17 cellular contexts compared by ENCODE assay signal in the genomic region with DNA sequence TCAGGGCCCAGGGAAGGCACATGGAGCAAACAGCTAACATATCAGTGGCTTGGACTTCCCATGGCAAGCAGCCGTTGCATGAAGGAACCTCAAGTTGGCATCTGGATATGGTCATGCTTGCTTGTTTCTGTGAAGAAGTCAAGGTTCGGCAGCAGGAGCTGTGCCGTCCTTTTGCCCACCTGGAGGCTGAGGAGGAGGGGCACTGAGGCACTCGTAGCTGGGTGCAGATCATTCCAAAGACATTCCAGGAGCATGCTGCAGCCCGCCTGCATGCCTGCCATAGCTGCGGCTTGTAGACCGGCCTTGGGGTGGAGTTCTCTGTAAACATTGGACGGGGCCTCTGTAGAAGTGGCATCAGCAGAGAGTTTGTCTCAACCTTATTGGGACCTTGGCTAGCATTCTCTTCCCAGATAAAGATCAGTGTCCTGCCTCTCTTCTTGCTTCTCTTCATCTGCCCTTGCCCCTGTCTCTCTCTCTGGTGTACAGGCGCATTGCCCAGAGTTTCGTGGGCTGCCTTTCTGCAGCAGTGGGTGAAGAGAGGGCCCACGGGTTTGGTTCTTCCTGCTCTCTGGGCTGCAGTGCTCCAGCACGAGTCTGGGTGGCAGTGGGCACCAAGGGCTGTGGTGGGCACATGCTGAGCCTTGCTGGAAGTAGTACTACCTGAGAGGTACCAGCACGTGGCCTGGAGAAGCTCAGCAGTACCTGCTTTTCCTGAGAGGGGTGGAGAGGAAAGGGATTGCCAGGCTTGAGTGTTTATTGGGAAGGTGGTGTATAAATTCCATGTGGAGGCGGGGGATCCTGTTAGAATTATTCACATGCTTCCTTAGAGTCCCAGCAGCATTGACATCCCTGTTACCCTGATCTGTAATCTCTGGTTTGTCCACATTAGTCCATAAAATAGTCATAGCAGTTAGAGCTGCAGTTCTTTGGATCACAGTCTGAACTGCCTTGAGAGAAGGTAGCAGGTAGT. TPM values are rescaled to one million over a fixed set of nuclear protein-coding genes. Genes with fewer than 3 reads are reported as not detected.
DNase-seq lines count a peak whose midpoint lies in the region; ATAC-seq, FAIRE-seq and TF ChIP-seq lines count a peak whose summit lies in the region.
"Had no signal": no experiment of that assay in that cellular context is flagged by ENCODE, and none has a peak within 500 bp of the region (broad histone marks: within the 10 kb centered on the region; RNA-seq: fewer than 3 reads in every experiment).

No MANE protein-coding gene starts in this region.

- no peaks in the 10 kb centered on the region for H3K27me3 Mint-ChIP-seq in chondrocyte (ENCODE audit: low read depth)
- H3K27me3 Mint-ChIP-seq: activated CD4-positive, alpha-beta T cell treated with anti-CD3 and anti-CD28 coated beads, Interleukin-2, amount 10 ng/mL, durations not matched to agents 24 days and 14 days; brain had no signal

- peaks cover 43% of the 10 kb centered on the region for H3K4me1 Mint-ChIP-seq in chondrocyte (ENCODE audit: low read depth)

- H2AK5ac ChIP-seq in IMR-90 (ENCODE audit: low read depth, low read length) (peak overlapping the region; percentile 63; the same call in 1 of the 2 replicates), mesenchymal stem cell (ENCODE audit: low read length, severe bottlenecking) (peak overlapping the region; percentile 91)

- H4K91ac ChIP-seq in IMR-90 (ENCODE audit: insufficient read depth, low read depth, low read length) (peak overlapping the region; percentile 92), mesenchymal stem cell (ENCODE audit: low read length) (peak overlapping the region; percentile 87)

- peak overlapping the region; percentile 84 for H2AK9ac ChIP-seq in IMR-90 (replicated peaks; ENCODE audit: low read depth, low read length, poor library complexity)

- POLR2A ChIA-PET in AG04449 (lab: Yijun Ruan, JAX) = interaction anchor here (0.5 to 1.6 kb wide), 5 partner anchors 29 to 247 kb away, joined by 3 to 7 read pairs (median 3); partner anchors contain the start of gene PLXNA1
- POLR2A ChIA-PET in IMR-90 (lab: Charles Lee; ENCODE audit: unreplicated experiment) = interaction anchor here (0.6 to 1.4 kb wide), 2 partner anchors 89 to 97 kb away, joined by 4 to 8 read pairs; no protein-coding TSS in a partner anchor

- H2BK5ac ChIP-seq in IMR-90 (ENCODE audit: low read depth, low read length, poor library complexity, severe bottlenecking) (peak overlapping the region; percentile 80), mesenchymal stem cell (ENCODE audit: low read depth, low read length, poor library complexity, severe bottlenecking) (no peak overlapping the region)

- peak overlapping the region; percentile 59 to 95 for H2BK12ac ChIP-seq in mesenchymal stem cell (ENCODE audit: low read length in 2 of 2)

- ATAC-seq in IMR-90 (ENCODE audit: low read depth) (peak; percentile 84), HG02973 (IDR thresholded peaks at IDR 0.05; ENCODE audit: unreplicated experiment) (no peak)

- no peaks in the 10 kb centered on the region for H3K9me3 Mint-ChIP-seq in chondrocyte (ENCODE audit: low read depth)
- H3K9me3 Mint-ChIP-seq: activated CD4-positive, alpha-beta T cell treated with anti-CD3 and anti-CD28 coated beads, Interleukin-2, amount 10 ng/mL, durations not matched to agents 24 days and 14 days; brain had no signal

- peaks cover 3 to 10% of the 10 kb centered on the region in 2 experiments; a peak in 3 of 4 replicates for H3K79me1 ChIP-seq in IMR-90 (ENCODE audit: low read depth in 1 of 2, low read length in 2 of 2)
- peaks cover 21% of the 10 kb centered on the region for H3K79me1 ChIP-seq in mesenchymal stem cell (replicated peaks; ENCODE audit: low read length, poor library complexity, severe bottlenecking)

- H3K4me3 ChIP-seq in AG04449 (ENCODE audit: low read depth, low read length) (no peak overlapping the region), IMR-90 (ENCODE audit: insufficient read depth, low read depth, low read length) (no peak overlapping the region), mesenchymal stem cell (ENCODE audit: insufficient read depth in 1 of 2, low read depth in 1 of 2, low read length in 2 of 2) (no peak overlapping the region)
- H3K4me3 ChIP-seq: A549, spleen, thyroid gland had no signal

- H2AFZ ChIP-seq in IMR-90 (replicated peaks; ENCODE audit: low read length, poor library complexity) (peak overlapping the region; percentile 73), mesenchymal stem cell (ENCODE audit: low read depth, low read length) (no peak overlapping the region)

- peak overlapping the region; percentile 62 for H3K27ac Mint-ChIP-seq in chondrocyte (ENCODE audit: unreplicated experiment)
- H3K27ac Mint-ChIP-seq: activated CD4-positive, alpha-beta T cell treated with anti-CD3 and anti-CD28 coated beads, Interleukin-2, amount 10 ng/mL, durations not matched to agents 24 days and 14 days had no signal

- H2BK15ac ChIP-seq in IMR-90 (ENCODE audit: low read depth, low read length) (peak overlapping the region; percentile 76; the same call in 1 of the 3 replicates), mesenchymal stem cell (ENCODE audit: low read depth, poor library complexity, severe bottlenecking) (no peak overlapping the region)

- in situ Hi-C loops in IMR-90 (cut with MboI; ENCODE audit: low sequenced_read_pairs) = loop anchor here (5.0 to 10.0 kb wide), 2 partner anchors 229 to 701 kb away; partner anchors contain the start of gene PLXNA1

- H3K27ac ChIP-seq in IMR-90 (ENCODE audit: insufficient read depth, low read length) = peak overlapping the region; percentile 54
- H3K27ac ChIP-seq in mesenchymal stem cell (ENCODE audit: low read length, poor library complexity, severe bottlenecking) = peak overlapping the region; percentile 61
- H3K27ac ChIP-seq: spleen, thyroid gland had no signal

- H4K8ac ChIP-seq in IMR-90 (ENCODE audit: low read depth in 2 of 2, low read length in 2 of 2) (peak overlapping the region; percentile 54 to 78; a peak in 3 of 4 replicates), mesenchymal stem cell (ENCODE audit: low read length) (peak overlapping the region; percentile 36)

- H3K18ac ChIP-seq in IMR-90 (ENCODE audit: low read depth, low read length) (peak overlapping the region; percentile 75), mesenchymal stem cell (ENCODE audit: low read depth in 1 of 2, low read length in 2 of 2) (peak overlapping the region; percentile 67)

- H3K4me2 ChIP-seq in IMR-90 (ENCODE audit: low read depth, low read length) (peak overlapping the region; percentile 50), mesenchymal stem cell (ENCODE audit: low read length, poor library complexity, severe bottlenecking) (no peak overlapping the region)
- H3K4me2 ChIP-seq: A549 had no signal

- H3K14ac ChIP-seq in IMR-90 (replicated peaks; ENCODE audit: low read depth, low read length) = peak overlapping the region; percentile 65
- peak overlapping the region in 1 of 2 experiments; percentile 35 for H3K14ac ChIP-seq in mesenchymal stem cell (ENCODE audit: low read length in 2 of 2)

- no peaks in the 10 kb centered on the region for H4K20me1 ChIP-seq in IMR-90 (ENCODE audit: insufficient read depth, low read length)

- H3K27me3 ChIP-seq in IMR-90 (ENCODE audit: control insufficient read depth, insufficient read depth, low read length) (no peaks in the 10 kb centered on the region), mesenchymal stem cell (ENCODE audit: control insufficient read depth in 1 of 2, insufficient read depth in 1 of 2, low read length in 2 of 2) (no peaks in the 10 kb centered on the region)
- H3K27me3 ChIP-seq: spleen, thyroid gland had no signal

- TF ChIP-seq CTCF in AG04449 (IDR thresholded peaks at IDR 0.05; ENCODE audit: insufficient read depth, low read length, missing control alignments) (no peak), IMR-90 (conservative IDR thresholded peaks at IDR 0.05; ENCODE audit: low read depth, low read length) (no peak), chondrocyte (IDR thresholded peaks at IDR 0.05) (peak; percentile 27)

- intact Hi-C loops in IMR-90 (cut with micrococcal nuclease) = loop anchor here (1.0 to 5.0 kb wide), 4 partner anchors 75 to 231 kb away; partner anchors contain the start of gene CHST13

- BruUV-seq in IMR-90 (replicated peaks; lab: Mats Ljungman, UMichigan) = no TSS peak

- peak overlapping the region; percentile 91 for H4K5ac ChIP-seq in IMR-90 (ENCODE audit: low read depth, low read length)

- TF ChIP-seq POLR2A in IMR-90 (IDR thresholded peaks at IDR 0.05; ENCODE audit: low read depth, low read length) = no peak

- no peaks in the 10 kb centered on the region for H3K9me3 ChIP-seq in IMR-90 (ENCODE audit: control insufficient read depth, insufficient read depth, low read length)
- H3K9me3 ChIP-seq in mesenchymal stem cell (ENCODE audit: control insufficient read depth, low read length) = no peaks in the 10 kb centered on the region
- H3K9me3 ChIP-seq: A549, spleen, thyroid gland had no signal

- H3K36me3 ChIP-seq in IMR-90 (ENCODE audit: control insufficient read depth, insufficient read depth, low read length) (no peaks in the 10 kb centered on the region), mesenchymal stem cell (ENCODE audit: control insufficient read depth in 1 of 2, insufficient read depth in 2 of 2, low read depth in 1 of 2, low read length in 2 of 2) (no peaks in the 10 kb centered on the region)
- H3K36me3 ChIP-seq: spleen, thyroid gland had no signal

- peaks cover 17% of the 10 kb centered on the region for H3K4me1 ChIP-seq in IMR-90 (ENCODE audit: control insufficient read depth, insufficient read depth, low read length)
- H3K4me1 ChIP-seq in mesenchymal stem cell (ENCODE audit: control insufficient read depth, insufficient read depth, low read depth, low read length) = peaks cover 21% of the 10 kb centered on the region
- H3K4me1 ChIP-seq: thyroid gland had no signal

- no peak overlapping the region; the same call in 1 of the 2 replicates for H3K56ac ChIP-seq in IMR-90 (ENCODE audit: extremely low read depth, insufficient read depth, low read length)

- peak overlapping the region; percentile 88 for H2BK120ac ChIP-seq in IMR-90 (ENCODE audit: low read depth, low read length)
- H2BK120ac ChIP-seq in mesenchymal stem cell (ENCODE audit: low read depth, low read length) = peak overlapping the region; percentile 51

- H3K9ac ChIP-seq in IMR-90 (ENCODE audit: low read depth, low read length) (no peak overlapping the region), mesenchymal stem cell (ENCODE audit: low read length) (no peak overlapping the region)

- H3K23ac ChIP-seq in IMR-90 (ENCODE audit: low read depth, low read length) = peak overlapping the region; percentile 74
- H3K23ac ChIP-seq in mesenchymal stem cell (ENCODE audit: low read length in 2 of 2) = no peak overlapping the region

- 0 out of 2 replicates have a peak, but pooled peaks have one; percentile 20 for TF ChIP-seq RAD21 in IMR-90 (IDR thresholded peaks at IDR 0.05; ENCODE audit: low read length)

- no peak for FAIRE-seq in frontal cortex (lab: Jason Lieb, UNC)
- FAIRE-seq: A549, GM12891 had no signal

- no peaks in the 10 kb centered on the region for H3K36me3 Mint-ChIP-seq in chondrocyte (ENCODE audit: low read depth)

- H3K4me3 Mint-ChIP-seq in chondrocyte (ENCODE audit: unreplicated experiment) = no peak overlapping the region
- H3K4me3 Mint-ChIP-seq: activated CD4-positive, alpha-beta T cell treated with anti-CD3 and anti-CD28 coated beads, Interleukin-2, amount 10 ng/mL, durations not matched to agents 24 days and 14 days; brain had no signal

- dilution Hi-C loops in IMR-90 (cut with HindIII; ENCODE audit: low sequenced_read_pairs, unreplicated experiment) = no loop called here

- peaks cover 10% of the 10 kb centered on the region; the same call in 1 of the 2 replicates for H3K9me1 ChIP-seq in IMR-90 (ENCODE audit: insufficient read depth, low read length)

- H3K4ac ChIP-seq in IMR-90 (ENCODE audit: low read depth, low read length) = peak overlapping the region; percentile 91
- peak overlapping the region in 1 of 2 experiments; percentile 12 for H3K4ac ChIP-seq in mesenchymal stem cell (ENCODE audit: low read depth in 1 of 2, low read length in 2 of 2)

- peak overlapping the region; percentile 82 for H2BK20ac ChIP-seq in IMR-90 (ENCODE audit: low read depth, low read length)

- CTCF ChIA-PET in AG04449 (lab: Yijun Ruan, JAX) = interaction anchor here (0.6 to 13.9 kb wide), 39 partner anchors 10 to 793 kb away, joined by 3 to 211 read pairs (median 5); partner anchors contain the start of gene PLXNA1
- CTCF ChIA-PET in IMR-90 (lab: Yijun Ruan, JAX) = interaction anchor here (0.6 to 2.6 kb wide), 11 partner anchors 10 to 795 kb away, joined by 3 to 14 read pairs (median 3); partner anchors contain the start of gene PLXNA1

- 68% methylated on average over 7 of the region's 14 CpGs; no CpG with 5 or more reads in 1 of the 2 experiments for WGBS in IMR-90 (ENCODE audit: extremely low coverage in 2 of 2, insufficient read length in 1 of 2), 2 experiments
- 63% methylated on average over 13 of the region's 14 CpGs for WGBS in mesenchymal stem cell

- peak; percentile 19 for DNase-seq in AG04449 (ENCODE audit: low read depth, low spot score)
- peak; percentile 63 for DNase-seq in IMR-90
- no peak for DNase-seq in chondrocyte (ENCODE audit: low spot score)
- DNase-seq in mesenchymal stem cell = peak; percentile 76
- no peak for DNase-seq in frontal cortex (ENCODE audit: low spot score in 2 of 2)
- DNase-seq in DMS79 treated with DMSO at 0.1 percent for 48 hours (lab: John Stamatoyannopoulos, UW) = no peak
- DNase-seq in kidney glomerular epithelial cell (lab: John Stamatoyannopoulos, UW) = no peak
- DNase-seq: activated CD4-positive, alpha-beta T cell treated with anti-CD3 and anti-CD28 coated beads, Interleukin-2, amount 10 ng/mL, durations not matched to agents 24 days and 14 days; GOT3; NCI-H1694; spleen; T-helper 1 cell; thyroid gland had no signal

RNA-seq across cellular contexts. Expression of gene CHCHD6, which starts 49.4 kb away (rescaled TPM):
- total RNA-seq in IMR-90 (2012; rRNA removed) (18.8 and 20.6 TPM in 2 replicates), chondrocyte (15.2 to 17.1 TPM (median 15.3 TPM) in 3 replicates), frontal cortex (33.8 TPM)
- polyA plus RNA-seq in IMR-90 (2012; rRNA removed) = 28.9 and 29.1 TPM in 2 replicates
- polyA plus RNA-seq in IMR-90 (2012; cell fraction: cytosol; rRNA removed) = 30.9 and 33.9 TPM in 2 replicates
- polyA plus RNA-seq in IMR-90 (2012; cell fraction: nucleus; rRNA removed; ENCODE audit: low replicate concordance) = 15.3 and 19.0 TPM in 2 replicates
- 11.8 TPM for polyA plus RNA-seq in mesenchymal stem cell (2013, experiment 1 of 2)
- polyA plus RNA-seq in mesenchymal stem cell (2013, experiment 2 of 2) = 11.2 TPM

Comparison
In these comparisons a context has a peak if more than half of its experiments do, and no peak if none do; other contexts are left out.
1. DNase-seq: peak in AG04449 (single experiment), IMR-90 (single experiment) and mesenchymal stem cell (single experiment); none in chondrocyte (single experiment), frontal cortex (0 of 2), DMS79 treated with DMSO at 0.1 percent for 48 hours (single experiment) and kidney glomerular epithelial cell (single experiment).